15 cellular contexts compared by ENCODE assay signal in the genomic region with DNA sequence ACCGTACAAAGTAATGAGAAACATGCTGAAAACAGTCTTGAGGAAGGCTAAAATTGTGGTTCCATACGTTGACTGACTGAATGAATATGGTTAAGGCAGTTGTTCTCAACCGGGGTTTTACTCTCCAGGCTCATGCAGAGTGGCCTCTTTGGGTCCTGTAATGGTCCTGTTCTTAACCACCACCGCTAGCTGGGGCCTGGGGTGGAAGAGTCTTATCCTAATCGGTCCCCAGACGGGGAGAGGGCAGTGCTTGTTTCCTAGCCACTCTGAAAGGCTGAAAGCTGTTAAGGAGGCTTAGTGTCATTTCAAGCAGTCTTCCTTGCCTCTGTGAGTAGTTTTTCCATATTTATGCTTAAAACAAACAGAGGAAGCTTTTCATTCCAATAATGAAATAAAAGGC. TPM values are rescaled to one million over a fixed set of nuclear protein-coding genes. Genes with fewer than 3 reads are reported as not detected.
DNase-seq lines count a peak whose midpoint lies in the region; ATAC-seq, FAIRE-seq and TF ChIP-seq lines count a peak whose summit lies in the region.
"Had no signal": no experiment of that assay in that cellular context is flagged by ENCODE, and none has a peak within 500 bp of the region (broad histone marks: within the 10 kb centered on the region; RNA-seq: fewer than 3 reads in every experiment).

No MANE protein-coding gene starts in this region.

- peak overlapping the region; percentile 87 for H3K27ac Mint-ChIP-seq in activated T-cell treated with anti-CD3 and anti-CD28 coated beads, Interleukin-2, amount 50 U/mL, for 72 hours
- 0 out of 2 replicates have a peak overlapping the region, but pooled peaks have one; percentile 28 for H3K27ac Mint-ChIP-seq in WTC11
- no peak overlapping the region for H3K27ac Mint-ChIP-seq in stimulated activated naive CD8-positive, alpha-beta T cell treated with anti-CD3 and anti-CD28 coated beads, Interleukin-15, amount 100 ng/mL, for 72 hours
- H3K27ac Mint-ChIP-seq in chondrocyte (ENCODE audit: unreplicated experiment): no peak overlapping the region

- TF ChIP-seq CTCF in WTC11 (IDR thresholded peaks at IDR 0.05): no peak
- no peak for TF ChIP-seq CTCF in endothelial cell of umbilical vein (IDR thresholded peaks at IDR 0.05; ENCODE audit: extremely low read depth in 1 of 2, insufficient read depth in 1 of 2, low read depth in 1 of 2, low read length in 2 of 2)
- TF ChIP-seq CTCF in chondrocyte (IDR thresholded peaks at IDR 0.05): no peak

- BruUV-seq in endothelial cell of umbilical vein (replicated peaks; lab: Mats Ljungman, UMichigan): no TSS peak

- H3K4me2 ChIP-seq in endothelial cell of umbilical vein (ENCODE audit: insufficient read depth, low read length): no peak overlapping the region

- peaks cover 2 to 5% of the 10 kb centered on the region in 2 donors for H3K36me3 Mint-ChIP-seq in activated T-cell treated with anti-CD3 and anti-CD28 coated beads, Interleukin-2, amount 50 U/mL, for 72 hours (ENCODE audit: insufficient read depth in 2 of 2)
- peaks cover 3% of the 10 kb centered on the region; the same call in 1 of the 2 replicates for H3K36me3 Mint-ChIP-seq in WTC11
- peaks cover 8% of the 10 kb centered on the region for H3K36me3 Mint-ChIP-seq in chondrocyte (ENCODE audit: low read depth)

- H3K9me3 ChIP-seq in endothelial cell of umbilical vein (replicated peaks; ENCODE audit: control insufficient read depth, insufficient read depth, low read length): no peaks in the 10 kb centered on the region
- H3K9me3 ChIP-seq: heart right ventricle, SJSA1 had no signal

- H3K4me3 Mint-ChIP-seq in activated T-cell treated with anti-CD3 and anti-CD28 coated beads, Interleukin-2, amount 50 U/mL, for 72 hours: peak overlapping the region in 1 of 2 donors; percentile 59
- H3K4me3 Mint-ChIP-seq in WTC11: no peak overlapping the region
- H3K4me3 Mint-ChIP-seq in stimulated activated naive CD8-positive, alpha-beta T cell treated with anti-CD3 and anti-CD28 coated beads, Interleukin-15, amount 100 ng/mL, for 72 hours: peak overlapping the region in 1 of 2 donors; percentile 18
- H3K4me3 Mint-ChIP-seq in chondrocyte (ENCODE audit: unreplicated experiment): no peak overlapping the region
- H3K4me3 Mint-ChIP-seq: activated T-helper 1 cell treated with anti-CD3 and anti-CD28 coated beads, Interleukin-12 subunit alpha, Interleukin-12 subunit beta, Interleukin-2, Interleukin-4 antibody, amounts not matched to agents 30 ng/mL and 10 ng/mL and 1 ng/mL, durations not matched to agents 14 hours and 24 hours and 36 hours had no signal

- POLR2A ChIA-PET in WTC11 (lab: Charles Lee): interaction anchor here (0.6 kb wide), 1 partner anchor 122 kb away, joined by 4 read pairs; no protein-coding TSS in a partner anchor
- POLR2A ChIA-PET in endothelial cell of umbilical vein (lab: Charles Lee): no interaction called here

- H3K9ac ChIP-seq in endothelial cell of umbilical vein (replicated peaks; ENCODE audit: extremely low read depth, insufficient read depth, low read length): no peak overlapping the region

- no peak overlapping the region for H3K4me3 ChIP-seq in endothelial cell of umbilical vein (replicated peaks in 1 of 3; ENCODE audit: insufficient read depth in 1 of 3, low read depth in 1 of 3, low read length in 3 of 3)
- H3K4me3 ChIP-seq: cardiac muscle cell, heart right ventricle, SJSA1 had no signal

- no peaks in the 10 kb centered on the region for H3K79me2 ChIP-seq in endothelial cell of umbilical vein (ENCODE audit: control insufficient read depth, insufficient read depth, low read length)

- FAIRE-seq in endothelial cell of umbilical vein (lab: Jason Lieb, UNC): no peak

- H3K9me3 Mint-ChIP-seq in activated T-cell treated with anti-CD3 and anti-CD28 coated beads, Interleukin-2, amount 50 U/mL, for 72 hours: no peaks in the 10 kb centered on the region
- H3K9me3 Mint-ChIP-seq in WTC11 (no peaks in the 10 kb centered on the region), chondrocyte (ENCODE audit: low read depth) (no peaks in the 10 kb centered on the region)
- no peaks in the 10 kb centered on the region for H3K9me3 Mint-ChIP-seq in stimulated activated naive CD8-positive, alpha-beta T cell treated with anti-CD3 and anti-CD28 coated beads, Interleukin-15, amount 100 ng/mL, for 72 hours
- H3K9me3 Mint-ChIP-seq: activated T-helper 1 cell treated with anti-CD3 and anti-CD28 coated beads, Interleukin-12 subunit alpha, Interleukin-12 subunit beta, Interleukin-2, Interleukin-4 antibody, amounts not matched to agents 30 ng/mL and 10 ng/mL and 1 ng/mL, durations not matched to agents 14 hours and 24 hours and 36 hours had no signal

- H3K4me1 Mint-ChIP-seq in activated T-cell treated with anti-CD3 and anti-CD28 coated beads, Interleukin-2, amount 50 U/mL, for 72 hours (ENCODE audit: low read depth): peaks cover 27% of the 10 kb centered on the region
- peaks cover 14% of the 10 kb centered on the region for H3K4me1 Mint-ChIP-seq in WTC11
- peaks cover 30% of the 10 kb centered on the region for H3K4me1 Mint-ChIP-seq in stimulated activated naive CD8-positive, alpha-beta T cell treated with anti-CD3 and anti-CD28 coated beads, Interleukin-15, amount 100 ng/mL, for 72 hours
- H3K4me1 Mint-ChIP-seq in chondrocyte (ENCODE audit: low read depth): peaks cover 21% of the 10 kb centered on the region

- intact Hi-C loops in endothelial cell of umbilical vein (cut with micrococcal nuclease): no loop called here

- no peak for TF ChIP-seq POLR2A in endothelial cell of umbilical vein (IDR thresholded peaks at IDR 0.05; ENCODE audit: low read depth, low read length)

- CTCF ChIA-PET in WTC11 (lab: Charles Lee): interaction anchor here (1.3 kb wide), 1 partner anchor 144 kb away, joined by 3 read pairs; no protein-coding TSS in a partner anchor
- CTCF ChIA-PET in endothelial cell of umbilical vein (lab: Charles Lee): interaction anchor here (0.9 to 1.9 kb wide), 2 partner anchors 27 to 107 kb away, joined by 3 to 4 read pairs; no protein-coding TSS in a partner anchor

- no peak for ATAC-seq in activated T-cell treated with anti-CD3 and anti-CD28 coated beads, Interleukin-2, amount 50 U/mL, for 72 hours (replicated peaks in 1 of 2)
- ATAC-seq in WTC11 (peak; percentile 75), GM21786 (IDR thresholded peaks at IDR 0.05; ENCODE audit: unreplicated experiment) (no peak)
- ATAC-seq in stimulated activated naive CD8-positive, alpha-beta T cell treated with anti-CD3 and anti-CD28 coated beads, Interleukin-15, amount 100 ng/mL, for 72 hours: peak; percentile 39
- ATAC-seq: heart right ventricle had no signal

- H3K9me1 ChIP-seq in endothelial cell of umbilical vein (replicated peaks; ENCODE audit: control insufficient read depth, extremely low read depth, insufficient read depth, low read length): no peaks in the 10 kb centered on the region

- no peak overlapping the region for H2AFZ ChIP-seq in endothelial cell of umbilical vein (ENCODE audit: low read depth, low read length)

- no peaks in the 10 kb centered on the region for H3K27me3 Mint-ChIP-seq in activated T-cell treated with anti-CD3 and anti-CD28 coated beads, Interleukin-2, amount 50 U/mL, for 72 hours (ENCODE audit: low read depth)
- H3K27me3 Mint-ChIP-seq in WTC11 (ENCODE audit: low read depth) (no peaks in the 10 kb centered on the region), chondrocyte (ENCODE audit: low read depth) (no peaks in the 10 kb centered on the region)
- no peaks in the 10 kb centered on the region for H3K27me3 Mint-ChIP-seq in stimulated activated naive CD8-positive, alpha-beta T cell treated with anti-CD3 and anti-CD28 coated beads, Interleukin-15, amount 100 ng/mL, for 72 hours

- no peak overlapping the region for H3K27ac ChIP-seq in endothelial cell of umbilical vein (ENCODE audit: insufficient read depth, low read depth, low read length)
- H3K27ac ChIP-seq: cardiac muscle cell, SJSA1 had no signal

- dilution Hi-C loops in endothelial cell of umbilical vein (cut with MboI; ENCODE audit: extremely low pct_ligation_motif_present, low sequenced_read_pairs): no loop called here

- no peaks in the 10 kb centered on the region for H3K36me3 ChIP-seq in endothelial cell of umbilical vein (ENCODE audit: control insufficient read depth in 2 of 2, extremely low read depth in 1 of 2, insufficient read depth in 2 of 2, low read length in 2 of 2)
- H3K36me3 ChIP-seq: SJSA1 had no signal

- H4K20me1 ChIP-seq in endothelial cell of umbilical vein (replicated peaks; ENCODE audit: control insufficient read depth, extremely low read depth, insufficient read depth, low read length): no peaks in the 10 kb centered on the region

- no peak for DNase-seq in activated T-cell treated with anti-CD3 and anti-CD28 coated beads, Interleukin-2, amount 50 U/mL, for 72 hours
- DNase-seq in activated T-cell treated with anti-CD3 and anti-CD28 coated beads for 4 hours (no peak), WTC11 (ENCODE audit: low spot score) (no peak), endothelial cell of umbilical vein (ENCODE audit: low read depth, low spot score) (peak; percentile 45), chondrocyte (ENCODE audit: low spot score) (no peak), kidney glomerular epithelial cell (lab: John Stamatoyannopoulos, UW) (no peak)
- no peak for DNase-seq in stimulated activated naive CD8-positive, alpha-beta T cell treated with anti-CD3 and anti-CD28 coated beads, Interleukin-15, amount 100 ng/mL, for 72 hours
- DNase-seq: heart right ventricle; NCI-H1694 treated with DMSO at 0.1 percent for 48 hours; NK-92 treated with Interleukin-12 subunit alpha and Interleukin-12 subunit beta, amount 100 ng/mL, for 24 hours; occipital lobe had no signal

- H3K4me1 ChIP-seq in endothelial cell of umbilical vein (ENCODE audit: control insufficient read depth, extremely low read depth, insufficient read depth, low read length): no peaks in the 10 kb centered on the region

- no peaks in the 10 kb centered on the region for H3K27me3 ChIP-seq in endothelial cell of umbilical vein (ENCODE audit: control insufficient read depth in 2 of 2, insufficient read depth in 2 of 2, low read length in 2 of 2)
- H3K27me3 ChIP-seq: cardiac muscle cell, heart right ventricle, SJSA1 had no signal

TF ChIP-seq in endothelial cell of umbilical vein, 7 proteins besides CTCF, POLR2A, EP300 and RAD21 (continues in another document):
- TF ChIP-seq FOS (IDR thresholded peaks at IDR 0.05; ENCODE audit: borderline replicate concordance, insufficient read depth, low read length): no peak

RNA-seq across cellular contexts. Expression of a gene that starts 32.0 kb away (rescaled TPM):
- total RNA-seq in activated T-cell treated with anti-CD3 and anti-CD28 coated beads, Interleukin-2, amount 50 U/mL, for 72 hours: 100 to 1,000 TPM in 1 of 2 donors, 10 to 100 TPM in 1; 95.9 to 104 TPM
- 48.3 to 57.0 TPM (median 53.4 TPM) in 3 replicates for total RNA-seq in WTC11 (2021)
- total RNA-seq in endothelial cell of umbilical vein: 89.2 and 103 TPM in 2 replicates
- polyA plus RNA-seq in endothelial cell of umbilical vein: 299 and 328 TPM in 2 replicates
- polyA plus RNA-seq in endothelial cell of umbilical vein (2011; cell fraction: cytosol; rRNA removed): 345 and 375 TPM in 2 replicates
- 94.5 and 108 TPM in 2 replicates for polyA plus RNA-seq in endothelial cell of umbilical vein (2011; cell fraction: nucleus; rRNA removed)
- 87.4 and 158 TPM in 2 replicates for polyA plus RNA-seq in endothelial cell of umbilical vein (2012)
- polyA minus RNA-seq in endothelial cell of umbilical vein: 433 and 503 TPM in 2 replicates
- polyA minus RNA-seq in endothelial cell of umbilical vein (2011; cell fraction: cytosol; rRNA and poly(A)+ RNA removed): 98.9 TPM
- 73.8 and 125 TPM in 2 replicates for polyA minus RNA-seq in endothelial cell of umbilical vein (2011; cell fraction: nucleus; rRNA and poly(A)+ RNA removed)
- total RNA-seq in chondrocyte: 70.5 to 83.8 TPM (median 79.1 TPM) in 3 replicates

Comparison
In these comparisons a context has a peak if more than half of its experiments do, and no peak if none do; other contexts are left out.
1. ATAC-seq: peak in WTC11 (single experiment) and stimulated activated naive CD8-positive, alpha-beta T cell treated with anti-CD3 and anti-CD28 coated beads, Interleukin-15, amount 100 ng/mL, for 72 hours (single experiment); none in activated T-cell treated with anti-CD3 and anti-CD28 coated beads, Interleukin-2, amount 50 U/mL, for 72 hours (0 of 2) and GM21786 (single experiment).
2. H3K27ac Mint-ChIP-seq: peak in activated T-cell treated with anti-CD3 and anti-CD28 coated beads, Interleukin-2, amount 50 U/mL, for 72 hours (single experiment) and WTC11 (single experiment); none in stimulated activated naive CD8-positive, alpha-beta T cell treated with anti-CD3 and anti-CD28 coated beads, Interleukin-15, amount 100 ng/mL, for 72 hours (0 of 2) and chondrocyte (single experiment).